Comparison of ENCODE assay signal across 25 cellular contexts in the genomic region with DNA sequence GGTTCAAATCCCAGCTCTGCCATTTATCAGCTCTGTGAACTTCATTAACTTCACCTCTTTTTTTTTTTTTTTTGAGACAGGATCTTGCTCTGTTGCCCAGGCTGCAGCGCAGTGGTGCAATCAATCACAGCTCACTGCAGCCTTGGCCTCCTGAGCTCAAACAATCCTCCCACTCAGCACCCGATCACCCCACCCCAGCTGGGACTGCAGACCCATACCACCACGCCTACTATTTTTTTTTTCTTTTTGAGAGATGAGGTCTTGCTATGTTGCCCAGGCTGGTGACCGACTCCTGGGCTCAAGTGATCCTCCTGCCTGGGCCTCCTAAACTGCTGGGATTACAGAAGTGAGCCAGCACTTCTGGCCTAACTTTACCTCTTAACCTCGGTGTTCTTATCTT.
"Had no signal": no experiment of that assay in that cellular context is flagged by ENCODE, and none has a peak within 500 bp of the region (broad histone marks: within the 10 kb centered on the region; RNA-seq: fewer than 3 reads in every experiment).

No MANE protein-coding gene starts in this region.

- ATAC-seq: activated T-cell treated with anti-CD3 and anti-CD28 coated beads, Interleukin-2, amount 50 U/mL, for 72 hours; gastrocnemius medialis; left ventricle myocardium superior; stimulated activated memory B cell treated with anti-CD40 and anti-IgM and Interleukin-4, amounts not matched to agents 10 μg/mL and 1 μg/mL and 100 μg/mL, for 72 hours; T-helper 17 cell had no signal

- H3K27me3 Mint-ChIP-seq: stimulated activated memory B cell treated with anti-CD40 and anti-IgM and Interleukin-4, amounts not matched to agents 10 μg/mL and 1 μg/mL and 100 μg/mL, for 72 hours had no signal

- DNase-seq: activated CD4-positive, alpha-beta T cell treated with anti-CD3 and anti-CD28 coated beads, Interleukin-2, amount 50 U/mL, for 1 hour; activated CD4-positive, CD25-positive, alpha-beta regulatory T cell treated with anti-CD3 and anti-CD28 coated beads, Interleukin-2, amount 50 U/mL, for 72 hours; activated effector memory CD4-positive, alpha-beta T cell treated with Interleukin-2 at 50 U/mL for 16 hours; activated naive CD4-positive, alpha-beta T cell treated with Interleukin-2 at 50 U/mL for 16 hours; activated T-cell treated with anti-CD3 and anti-CD28 coated beads for 4 hours; activated T-cell treated with anti-CD3 and anti-CD28 coated beads, Interleukin-2, amount 50 U/mL, for 72 hours; anterior cingulate cortex; effector memory CD4-positive, alpha-beta T cell; erythroblast; gastrocnemius medialis; glutamatergic neuron; left ventricle myocardium superior; naive B cell; ovary; retina; sigmoid colon; small intestine; stimulated activated CD4-positive, alpha-beta T cell treated with anti-CD3 and anti-CD28 coated beads, Interleukin-1b, Interleukin-23, amount 100 ng/mL, for 48 hours; stimulated activated CD4-positive, alpha-beta T cell treated with anti-CD3 and anti-CD28 coated beads, Interleukin-4, amount 100 ng/mL, for 4 hours; stimulated activated CD8-positive, alpha-beta memory T cell treated with anti-CD3 and anti-CD28 coated beads, Interleukin-4, amount 100 ng/mL, for 48 hours; T-helper 17 cell; T1000; WERI-Rb-1 had no signal

- H3K27ac Mint-ChIP-seq: activated naive CD8-positive, alpha-beta T cell; activated T-cell treated with anti-CD3 and anti-CD28 coated beads, Interleukin-2, amount 50 U/mL, for 72 hours; naive B cell; stimulated activated memory B cell treated with anti-CD40 and anti-IgM and Interleukin-4, amounts not matched to agents 10 μg/mL and 1 μg/mL and 100 μg/mL, for 72 hours; T-helper 17 cell had no signal

- H3K9me3 Mint-ChIP-seq: activated T-cell treated with anti-CD3 and anti-CD28 coated beads, Interleukin-2, amount 50 U/mL, for 72 hours; naive B cell; stimulated activated memory B cell treated with anti-CD40 and anti-IgM and Interleukin-4, amounts not matched to agents 10 μg/mL and 1 μg/mL and 100 μg/mL, for 72 hours had no signal

- H3K36me3 Mint-ChIP-seq: naive B cell; stimulated activated memory B cell treated with anti-CD40 and anti-IgM and Interleukin-4, amounts not matched to agents 10 μg/mL and 1 μg/mL and 100 μg/mL, for 72 hours had no signal

- H3K4me3 Mint-ChIP-seq: activated naive CD8-positive, alpha-beta T cell; activated T-cell treated with anti-CD3 and anti-CD28 coated beads, Interleukin-2, amount 50 U/mL, for 72 hours; stimulated activated memory B cell treated with anti-CD40 and anti-IgM and Interleukin-4, amounts not matched to agents 10 μg/mL and 1 μg/mL and 100 μg/mL, for 72 hours; T-helper 17 cell had no signal
